ENCODE assay signal across 29 cellular contexts in the genomic region with DNA sequence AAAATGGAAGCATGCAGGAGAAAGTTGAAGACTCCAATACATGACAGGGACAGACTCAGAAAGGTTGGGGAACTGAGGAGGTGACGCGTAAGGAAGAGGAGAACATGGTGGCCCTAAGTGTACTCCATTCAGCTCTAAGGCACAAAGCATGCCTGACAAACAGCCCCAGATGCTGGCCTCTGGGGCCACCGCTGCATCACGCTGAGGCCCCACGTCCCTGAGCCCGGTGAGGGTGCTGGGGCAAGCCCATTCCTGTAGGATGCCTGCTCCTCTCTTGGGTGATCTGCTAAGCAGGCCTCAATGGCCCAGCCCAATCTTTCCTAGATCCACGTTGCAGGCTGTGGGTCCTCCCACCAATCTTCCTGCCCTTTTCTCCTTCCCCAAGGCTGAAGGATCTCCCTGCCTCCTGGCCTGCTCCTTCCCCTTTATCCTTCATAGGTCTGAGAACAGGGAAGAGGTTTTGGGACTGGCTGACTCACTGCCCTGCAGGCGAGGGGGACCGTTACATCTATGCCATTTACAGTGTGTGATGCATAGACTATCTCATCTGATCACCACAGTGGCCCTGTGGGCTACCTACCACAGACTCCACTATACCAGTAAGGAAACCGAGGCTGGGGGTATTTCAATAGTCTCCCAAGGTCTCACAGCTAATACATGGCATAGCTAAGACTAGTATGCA. TPM values are rescaled to one million over a fixed set of nuclear protein-coding genes. Genes with fewer than 3 reads are reported as not detected.
A peak's percentile ranks its signal among the peaks of the same experiment; 100 is the strongest.
DNase-seq lines count a peak whose midpoint lies in the region; ATAC-seq, FAIRE-seq and TF ChIP-seq lines count a peak whose summit lies in the region.
"Had no signal": no experiment of that assay in that cellular context is flagged by ENCODE, and none has a peak within 500 bp of the region (broad histone marks: within the 10 kb centered on the region; RNA-seq: fewer than 3 reads in every experiment).

No MANE protein-coding gene starts in this region.

- H3K27ac ChIP-seq in PC-3 (ENCODE audit: low read length), result no peak overlapping the region
- H3K27ac ChIP-seq: BLaER1 treated with 17β-estradiol and CSF1 and Interleukin-3, amounts not matched to agents 10 nM and 100 nM had no signal

- peak; percentile 40 to 48 for ATAC-seq in natural killer cell treated with Interleukin-12 subunit alpha and Interleukin-12 subunit beta and Interleukin-15 and Interleukin-18, amount 100 ng/mL, for 72 hours
- ATAC-seq in natural killer cell, result no peak
- no peak; the same call in 1 of the 2 replicates for ATAC-seq in PC-3
- ATAC-seq: GM12878 had no signal

- H3K4me1 ChIP-seq in PC-3 (ENCODE audit: insufficient read depth, low read length), result no peaks in the 10 kb centered on the region

- FAIRE-seq in D721Med (lab: Jason Lieb, UNC), result no peak
- FAIRE-seq: GM12878, H54, HTR-8/SVneo had no signal

- CTCF ChIA-PET in PC-3 (lab: Charles Lee), result no interaction called here

- intact Hi-C loops in natural killer cell (cut with micrococcal nuclease) (no loop called here), PC-3 (cut with micrococcal nuclease) (no loop called here)

- H3F3A ChIP-seq in PC-3 (ENCODE audit: low read length, unreplicated experiment), result no peaks in the 10 kb centered on the region

- H3K79me2 ChIP-seq in PC-3 (ENCODE audit: low read length), result no peaks in the 10 kb centered on the region

- H3K9me2 ChIP-seq in PC-3 (replicated peaks; ENCODE audit: low read length), result no peaks in the 10 kb centered on the region
- H3K9me2 ChIP-seq: SK-N-SH had no signal

- no peaks in the 10 kb centered on the region for H4K20me1 ChIP-seq in PC-3 (ENCODE audit: low read length)
- H4K20me1 ChIP-seq: BLaER1 treated with 17β-estradiol and CSF1 and Interleukin-3, amounts not matched to agents 10 nM and 100 nM had no signal

- no peaks in the 10 kb centered on the region for H3K36me3 ChIP-seq in PC-3 (ENCODE audit: low read depth, low read length)
- H3K36me3 ChIP-seq: BLaER1 treated with 17β-estradiol and CSF1 and Interleukin-3, amounts not matched to agents 10 nM and 100 nM had no signal

- POLR2A ChIA-PET in PC-3 (lab: Charles Lee; ENCODE audit: unreplicated experiment), result no interaction called here

- no peak for TF ChIP-seq CTCF in natural killer cell (IDR thresholded peaks at IDR 0.05)
- TF ChIP-seq CTCF in PC-3 (conservative IDR thresholded peaks at IDR 0.05; ENCODE audit: low read depth, low read length), result no peak
- TF ChIP-seq CTCF in D721Med (IDR thresholded peaks at IDR 0.05; ENCODE audit: insufficient read depth, missing control alignments), result no peak

- BruUV-seq in PC-3 (replicated peaks; lab: Mats Ljungman, UMichigan), result no TSS peak

- no peaks in the 10 kb centered on the region for H3K36me3 Mint-ChIP-seq in natural killer cell treated with Interleukin-12 subunit alpha and Interleukin-12 subunit beta and Interleukin-15 and Interleukin-18, amount 100 ng/mL, for 72 hours
- H3K36me3 Mint-ChIP-seq in natural killer cell, result no peaks in the 10 kb centered on the region
- H3K36me3 Mint-ChIP-seq: CD4-positive, alpha-beta memory T cell; IgD-negative memory B cell had no signal

- peaks cover 0 to 2% of the 10 kb centered on the region in 2 donors for H3K27me3 Mint-ChIP-seq in natural killer cell treated with Interleukin-12 subunit alpha and Interleukin-12 subunit beta and Interleukin-15 and Interleukin-18, amount 100 ng/mL, for 72 hours
- H3K27me3 Mint-ChIP-seq in natural killer cell (ENCODE audit: low read depth in 2 of 2), result no peaks in the 10 kb centered on the region

- no peaks in the 10 kb centered on the region for H3K4me1 Mint-ChIP-seq in natural killer cell treated with Interleukin-12 subunit alpha and Interleukin-12 subunit beta and Interleukin-15 and Interleukin-18, amount 100 ng/mL, for 72 hours (ENCODE audit: low read depth in 2 of 2)
- H3K4me1 Mint-ChIP-seq in natural killer cell, result no peaks in the 10 kb centered on the region
- H3K4me1 Mint-ChIP-seq: IgD-negative memory B cell had no signal

- no peak overlapping the region for H3K27ac Mint-ChIP-seq in natural killer cell treated with Interleukin-12 subunit alpha and Interleukin-12 subunit beta and Interleukin-15 and Interleukin-18, amount 100 ng/mL, for 72 hours
- no peak overlapping the region for H3K27ac Mint-ChIP-seq in natural killer cell
- H3K27ac Mint-ChIP-seq: IgD-negative memory B cell had no signal

- H3K9ac ChIP-seq in PC-3 (ENCODE audit: low read length), result no peak overlapping the region
- H3K9ac ChIP-seq: BLaER1 treated with 17β-estradiol and CSF1 and Interleukin-3, amounts not matched to agents 10 nM and 100 nM; SK-N-SH had no signal

- no peak overlapping the region for H3K4me3 ChIP-seq in PC-3 (ENCODE audit: low read length)
- H3K4me3 ChIP-seq: BLaER1 treated with 17β-estradiol and CSF1 and Interleukin-3, amounts not matched to agents 10 nM and 100 nM; GM12878 had no signal

- no peak overlapping the region for H3K4me2 ChIP-seq in PC-3 (ENCODE audit: low read length)
- H3K4me2 ChIP-seq: BLaER1 treated with 17β-estradiol and CSF1 and Interleukin-3, amounts not matched to agents 10 nM and 100 nM; SK-N-SH had no signal

- H2AFZ ChIP-seq in PC-3 (ENCODE audit: low read length), result no peak overlapping the region

- H3K9me3 ChIP-seq in PC-3 (ENCODE audit: low read length), result no peaks in the 10 kb centered on the region
- H3K9me3 ChIP-seq: SK-N-SH had no signal

- H3K9me3 Mint-ChIP-seq in natural killer cell treated with Interleukin-12 subunit alpha and Interleukin-12 subunit beta and Interleukin-15 and Interleukin-18, amount 100 ng/mL, for 72 hours, result no peaks in the 10 kb centered on the region
- H3K9me3 Mint-ChIP-seq in natural killer cell, result no peaks in the 10 kb centered on the region

- no peak overlapping the region for H3K4me3 Mint-ChIP-seq in natural killer cell treated with Interleukin-12 subunit alpha and Interleukin-12 subunit beta and Interleukin-15 and Interleukin-18, amount 100 ng/mL, for 72 hours
- H3K4me3 Mint-ChIP-seq in natural killer cell, result no peak overlapping the region
- H3K4me3 Mint-ChIP-seq: CD4-positive, alpha-beta memory T cell; IgD-negative memory B cell had no signal

- no peaks in the 10 kb centered on the region for H3K27me3 ChIP-seq in PC-3 (ENCODE audit: low read length)
- H3K27me3 ChIP-seq: BLaER1 treated with 17β-estradiol and CSF1 and Interleukin-3, amounts not matched to agents 10 nM and 100 nM had no signal

- no peak for DNase-seq in natural killer cell treated with Interleukin-12 subunit alpha and Interleukin-12 subunit beta and Interleukin-15 and Interleukin-18, amount 100 ng/mL, for 72 hours (ENCODE audit: low spot score)
- DNase-seq in natural killer cell, result no peak
- DNase-seq in PC-3, result peak; percentile 4
- DNase-seq in islet precursor cell, result peak; percentile 66
- no peak for DNase-seq in DMS153 treated with DMSO at 0.1 percent for 48 hours (lab: John Stamatoyannopoulos, UW; ENCODE audit: unreplicated experiment)
- DNase-seq in nucleus accumbens (lab: John Stamatoyannopoulos, UW), result no peak
- DNase-seq in D721Med (ENCODE audit: insufficient read length, low spot score), result no peak
- DNase-seq in NCI-H1436 treated with DMSO at 0.1 percent for 48 hours (lab: John Stamatoyannopoulos, UW), result no peak
- DNase-seq: 8988T; Calu3; CD4-positive, alpha-beta memory T cell; Karpas-422; MM.1S; NCI-H1048; NCI-H146; NCI-H2081; NCI-H2171 treated with DMSO at 0.1 percent for 48 hours; NCI-H524 treated with DMSO at 0.1 percent for 48 hours; NCI-H82; OCI-M1; RPMI8226; SHP77; SK-N-SH; T-helper 2 cell had no signal

RNA-seq across cellular contexts. Expression of a gene that starts 16.8 kb away (rescaled TPM):
- total RNA-seq in natural killer cell treated with Interleukin-12 subunit alpha and Interleukin-12 subunit beta and Interleukin-15 and Interleukin-18, amount 100 ng/mL, for 72 hours, result not detected
- under 1 TPM; 0.32 to 0.92 (median 0.85) TPM for total RNA-seq in natural killer cell
- total RNA-seq in PC-3 (2014; rRNA removed), result 11.1 and 13.1 TPM in 2 replicates

Comparison
In these comparisons a context has a peak if more than half of its experiments do, and no peak if none do; other contexts are left out.
1. ATAC-seq: peak in natural killer cell treated with Interleukin-12 subunit alpha and Interleukin-12 subunit beta and Interleukin-15 and Interleukin-18, amount 100 ng/mL, for 72 hours (2 of 2); none in natural killer cell (0 of 3) and PC-3 (single experiment).
2. DNase-seq: peak in PC-3 (single experiment) and islet precursor cell (single experiment); none in natural killer cell treated with Interleukin-12 subunit alpha and Interleukin-12 subunit beta and Interleukin-15 and Interleukin-18, amount 100 ng/mL, for 72 hours (single experiment), natural killer cell (single experiment), DMS153 treated with DMSO at 0.1 percent for 48 hours (single experiment), nucleus accumbens (0 of 56), D721Med (single experiment) and NCI-H1436 treated with DMSO at 0.1 percent for 48 hours (single experiment).